Comparison of ENCODE assay signal across 1 cellular context in genomic region chr2:44226753-44227152, GRCh38.
A peak's percentile ranks its signal among the peaks of the same experiment; 100 is the strongest.
TF ChIP-seq lines count a peak whose summit lies in the region.

No MANE protein-coding gene starts in this region.

TF ChIP-seq in HEK293, 187 proteins besides CTCF, POLR2A, EP300 and RAD21 (continued from another document and continues in another):
- no peak for TF ChIP-seq ZBTB26 (tag by site-specific recombination; optimal IDR thresholded peaks at IDR 0.05)
- TF ChIP-seq ZNF266 (tag by site-specific recombination; IDR thresholded peaks at IDR 0.05; ENCODE audit: low read depth) = 0 out of 2 replicates have a peak, but pooled peaks have one; percentile 17
- no peak for TF ChIP-seq ZFHX2 (tag by site-specific recombination; conservative IDR thresholded peaks at IDR 0.05)
- no peak for TF ChIP-seq ZNF529 (tag by site-specific recombination; IDR thresholded peaks at IDR 0.05; ENCODE audit: insufficient replicate concordance)
- no peak for TF ChIP-seq SETDB1 (IDR thresholded peaks at IDR 0.05; ENCODE audit: insufficient read length, low read length)
- TF ChIP-seq, protein P1, sequence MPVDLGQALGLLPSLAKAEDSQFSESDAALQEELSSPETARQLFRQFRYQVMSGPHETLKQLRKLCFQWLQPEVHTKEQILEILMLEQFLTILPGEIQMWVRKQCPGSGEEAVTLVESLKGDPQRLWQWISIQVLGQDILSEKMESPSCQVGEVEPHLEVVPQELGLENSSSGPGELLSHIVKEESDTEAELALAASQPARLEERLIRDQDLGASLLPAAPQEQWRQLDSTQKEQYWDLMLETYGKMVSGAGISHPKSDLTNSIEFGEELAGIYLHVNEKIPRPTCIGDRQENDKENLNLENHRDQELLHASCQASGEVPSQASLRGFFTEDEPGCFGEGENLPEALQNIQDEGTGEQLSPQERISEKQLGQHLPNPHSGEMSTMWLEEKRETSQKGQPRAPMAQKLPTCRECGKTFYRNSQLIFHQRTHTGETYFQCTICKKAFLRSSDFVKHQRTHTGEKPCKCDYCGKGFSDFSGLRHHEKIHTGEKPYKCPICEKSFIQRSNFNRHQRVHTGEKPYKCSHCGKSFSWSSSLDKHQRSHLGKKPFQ (tag by site-specific recombination; IDR thresholded peaks at IDR 0.05) = no peak
- no peak for TF ChIP-seq GLI2 (tag by site-specific recombination; IDR thresholded peaks at IDR 0.05; ENCODE audit: borderline replicate concordance, low read depth)
- TF ChIP-seq RBAK (tag by site-specific recombination; IDR thresholded peaks at IDR 0.05) = no peak
- TF ChIP-seq ZNF561 (tag by site-specific recombination; IDR thresholded peaks at IDR 0.05; ENCODE audit: borderline replicate concordance) = no peak
- TF ChIP-seq TCF7L2 (IDR thresholded peaks at IDR 0.05; ENCODE audit: borderline replicate concordance, low read depth, low read length) = no peak
- no peak for TF ChIP-seq KLF16 (tag by site-specific recombination; IDR thresholded peaks at IDR 0.05)
- TF ChIP-seq ZNF555 (tag by site-specific recombination; conservative IDR thresholded peaks at IDR 0.05) = peak; percentile 40
- TF ChIP-seq ZNF518A (tag by site-specific recombination; conservative IDR thresholded peaks at IDR 0.05; ENCODE audit: low read depth) = peak; percentile 67
- TF ChIP-seq, protein P2, sequence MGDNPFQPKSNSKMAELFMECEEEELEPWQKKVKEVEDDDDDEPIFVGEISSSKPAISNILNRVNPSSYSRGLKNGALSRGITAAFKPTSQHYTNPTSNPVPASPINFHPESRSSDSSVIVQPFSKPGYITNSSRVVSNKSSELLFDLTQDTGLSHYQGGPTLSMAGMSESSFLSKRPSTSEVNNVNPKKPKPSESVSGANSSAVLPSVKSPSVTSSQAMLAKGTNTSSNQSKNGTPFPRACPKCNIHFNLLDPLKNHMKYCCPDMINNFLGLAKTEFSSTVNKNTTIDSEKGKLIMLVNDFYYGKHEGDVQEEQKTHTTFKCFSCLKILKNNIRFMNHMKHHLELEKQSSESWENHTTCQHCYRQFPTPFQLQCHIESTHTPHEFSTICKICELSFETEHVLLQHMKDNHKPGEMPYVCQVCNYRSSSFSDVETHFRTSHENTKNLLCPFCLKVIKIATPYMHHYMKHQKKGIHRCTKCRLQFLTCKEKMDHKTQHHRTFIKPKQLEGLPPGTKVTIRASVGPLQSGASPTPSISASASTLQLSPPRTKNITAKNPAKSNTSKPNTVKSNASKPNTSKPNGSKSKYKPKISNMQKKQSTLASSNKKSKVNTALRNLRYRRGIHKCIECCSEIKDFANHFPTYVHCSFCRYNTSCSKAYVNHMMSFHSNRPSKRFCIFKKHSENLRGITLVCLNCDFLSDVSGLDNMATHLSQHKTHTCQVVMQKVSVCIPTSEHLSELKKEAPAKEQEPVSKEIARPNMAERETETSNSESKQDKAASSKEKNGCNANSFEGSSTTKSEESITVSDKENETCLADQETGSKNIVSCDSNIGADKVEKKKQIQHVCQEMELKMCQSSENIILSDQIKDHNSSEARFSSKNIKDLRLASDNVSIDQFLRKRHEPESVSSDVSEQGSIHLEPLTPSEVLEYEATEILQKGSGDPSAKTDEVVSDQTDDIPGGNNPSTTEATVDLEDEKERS (tag by site-specific recombination; IDR thresholded peaks at IDR 0.05) = no peak
- TF ChIP-seq ZNF548 (tag by site-specific recombination; IDR thresholded peaks at IDR 0.05) = no peak
- TF ChIP-seq ZNF610 (tag by site-specific recombination; IDR thresholded peaks at IDR 0.05; ENCODE audit: borderline replicate concordance) = no peak
- no peak for TF ChIP-seq ZNF211 (tag by site-specific recombination; IDR thresholded peaks at IDR 0.05; ENCODE audit: low read depth)
- TF ChIP-seq ZNF48 (tag by site-specific recombination; IDR thresholded peaks at IDR 0.05) = no peak
- TF ChIP-seq ZNF274 (IDR thresholded peaks at IDR 0.05; ENCODE audit: low read length) = no peak
- TF ChIP-seq ZNF274 (tag by site-specific recombination; IDR thresholded peaks at IDR 0.05; ENCODE audit: borderline replicate concordance) = no peak
- no peak for TF ChIP-seq PRDM1 (tag by site-specific recombination; IDR thresholded peaks at IDR 0.05)
- TF ChIP-seq MZF1 (tag by site-specific recombination; IDR thresholded peaks at IDR 0.05; ENCODE audit: borderline replicate concordance) = no peak
- TF ChIP-seq ZBTB1 (tag by site-specific recombination; IDR thresholded peaks at IDR 0.05) = no peak
- TF ChIP-seq ZNF138 (tag by site-specific recombination; IDR thresholded peaks at IDR 0.05; ENCODE audit: borderline replicate concordance) = no peak
- TF ChIP-seq, protein P3, sequence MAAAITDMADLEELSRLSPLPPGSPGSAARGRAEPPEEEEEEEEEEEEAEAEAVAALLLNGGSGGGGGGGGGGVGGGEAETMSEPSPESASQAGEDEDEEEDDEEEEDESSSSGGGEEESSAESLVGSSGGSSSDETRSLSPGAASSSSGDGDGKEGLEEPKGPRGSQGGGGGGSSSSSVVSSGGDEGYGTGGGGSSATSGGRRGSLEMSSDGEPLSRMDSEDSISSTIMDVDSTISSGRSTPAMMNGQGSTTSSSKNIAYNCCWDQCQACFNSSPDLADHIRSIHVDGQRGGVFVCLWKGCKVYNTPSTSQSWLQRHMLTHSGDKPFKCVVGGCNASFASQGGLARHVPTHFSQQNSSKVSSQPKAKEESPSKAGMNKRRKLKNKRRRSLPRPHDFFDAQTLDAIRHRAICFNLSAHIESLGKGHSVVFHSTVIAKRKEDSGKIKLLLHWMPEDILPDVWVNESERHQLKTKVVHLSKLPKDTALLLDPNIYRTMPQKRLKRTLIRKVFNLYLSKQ (tag by site-specific recombination; IDR thresholded peaks at IDR 0.05; ENCODE audit: borderline replicate concordance) = no peak
- no peak for TF ChIP-seq TSHZ1 (tag by site-specific recombination; IDR thresholded peaks at IDR 0.05; ENCODE audit: borderline replicate concordance)
- no peak for TF ChIP-seq ZNF174 (tag by site-specific recombination; IDR thresholded peaks at IDR 0.05)
- TF ChIP-seq ZFP69B (tag by site-specific recombination; IDR thresholded peaks at IDR 0.05) = no peak
- 0 out of 2 replicates have a peak, but pooled peaks have one; percentile 31 for TF ChIP-seq ZXDB (tag by site-specific recombination; IDR thresholded peaks at IDR 0.05)
- TF ChIP-seq, protein P4, sequence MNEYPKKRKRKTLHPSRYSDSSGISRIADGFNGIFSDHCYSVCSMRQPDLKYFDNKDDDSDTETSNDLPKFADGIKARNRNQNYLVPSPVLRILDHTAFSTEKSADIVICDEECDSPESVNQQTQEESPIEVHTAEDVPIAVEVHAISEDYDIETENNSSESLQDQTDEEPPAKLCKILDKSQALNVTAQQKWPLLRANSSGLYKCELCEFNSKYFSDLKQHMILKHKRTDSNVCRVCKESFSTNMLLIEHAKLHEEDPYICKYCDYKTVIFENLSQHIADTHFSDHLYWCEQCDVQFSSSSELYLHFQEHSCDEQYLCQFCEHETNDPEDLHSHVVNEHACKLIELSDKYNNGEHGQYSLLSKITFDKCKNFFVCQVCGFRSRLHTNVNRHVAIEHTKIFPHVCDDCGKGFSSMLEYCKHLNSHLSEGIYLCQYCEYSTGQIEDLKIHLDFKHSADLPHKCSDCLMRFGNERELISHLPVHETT (tag by site-specific recombination; IDR thresholded peaks at IDR 0.05) = no peak
- TF ChIP-seq ZNF701 (tag by site-specific recombination; IDR thresholded peaks at IDR 0.05) = no peak
- no peak for TF ChIP-seq ZNF624 (tag by site-specific recombination; IDR thresholded peaks at IDR 0.05)
- TF ChIP-seq ZNF416 (tag by site-specific recombination; IDR thresholded peaks at IDR 0.05) = no peak
- TF ChIP-seq ZNF341 (tag by site-specific recombination; IDR thresholded peaks at IDR 0.05; ENCODE audit: low read depth) = no peak
- TF ChIP-seq ZNF23 (tag by site-specific recombination; IDR thresholded peaks at IDR 0.05; ENCODE audit: borderline replicate concordance) = no peak
- TF ChIP-seq, protein P5, sequence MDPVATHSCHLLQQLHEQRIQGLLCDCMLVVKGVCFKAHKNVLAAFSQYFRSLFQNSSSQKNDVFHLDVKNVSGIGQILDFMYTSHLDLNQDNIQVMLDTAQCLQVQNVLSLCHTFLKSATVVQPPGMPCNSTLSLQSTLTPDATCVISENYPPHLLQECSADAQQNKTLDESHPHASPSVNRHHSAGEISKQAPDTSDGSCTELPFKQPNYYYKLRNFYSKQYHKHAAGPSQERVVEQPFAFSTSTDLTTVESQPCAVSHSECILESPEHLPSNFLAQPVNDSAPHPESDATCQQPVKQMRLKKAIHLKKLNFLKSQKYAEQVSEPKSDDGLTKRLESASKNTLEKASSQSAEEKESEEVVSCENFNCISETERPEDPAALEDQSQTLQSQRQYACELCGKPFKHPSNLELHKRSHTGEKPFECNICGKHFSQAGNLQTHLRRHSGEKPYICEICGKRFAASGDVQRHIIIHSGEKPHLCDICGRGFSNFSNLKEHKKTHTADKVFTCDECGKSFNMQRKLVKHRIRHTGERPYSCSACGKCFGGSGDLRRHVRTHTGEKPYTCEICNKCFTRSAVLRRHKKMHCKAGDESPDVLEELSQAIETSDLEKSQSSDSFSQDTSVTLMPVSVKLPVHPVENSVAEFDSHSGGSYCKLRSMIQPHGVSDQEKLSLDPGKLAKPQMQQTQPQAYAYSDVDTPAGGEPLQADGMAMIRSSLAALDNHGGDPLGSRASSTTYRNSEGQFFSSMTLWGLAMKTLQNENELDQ (tag by site-specific recombination; IDR thresholded peaks at IDR 0.05; ENCODE audit: low read depth) = no peak
- peak; percentile 77; the same call in 1 of the 2 replicates for TF ChIP-seq ZNF394 (tag by site-specific recombination; IDR thresholded peaks at IDR 0.05; ENCODE audit: borderline replicate concordance)
- peak; percentile 50; the same call in 1 of the 2 replicates for TF ChIP-seq ZNF140 (tag by site-specific recombination; IDR thresholded peaks at IDR 0.05)
- TF ChIP-seq ZNF223 (tag by site-specific recombination; IDR thresholded peaks at IDR 0.05) = no peak
- TF ChIP-seq ZNF473 (tag by site-specific recombination; IDR thresholded peaks at IDR 0.05) = no peak
- TF ChIP-seq ZNF335 (tag by site-specific recombination; conservative IDR thresholded peaks at IDR 0.05) = no peak
- no peak for TF ChIP-seq ZNF404 (tag by site-specific recombination; IDR thresholded peaks at IDR 0.05)
- no peak for TF ChIP-seq ZNF660 (tag by site-specific recombination; IDR thresholded peaks at IDR 0.05)
- no peak for TF ChIP-seq ZNF302 (tag by site-specific recombination; IDR thresholded peaks at IDR 0.05; ENCODE audit: low read depth)
- no peak for TF ChIP-seq ZNF324 (tag by site-specific recombination; IDR thresholded peaks at IDR 0.05)
- TF ChIP-seq ZNF785 (tag by site-specific recombination; IDR thresholded peaks at IDR 0.05) = no peak
